14 cellular contexts compared by ENCODE assay signal in genomic region chr20:48841861-48842529, GRCh38. TPM values are rescaled to one million over a fixed set of nuclear protein-coding genes. Genes with fewer than 3 reads are reported as not detected.
DNase-seq lines count a peak whose midpoint lies in the region; ATAC-seq and TF ChIP-seq lines count a peak whose summit lies in the region.
"Had no signal": no experiment of that assay in that cellular context is flagged by ENCODE, and none has a peak within 500 bp of the region (broad histone marks: within the 10 kb centered on the region; RNA-seq: fewer than 3 reads in every experiment).

No MANE protein-coding gene starts in this region.

- H3K4me3 ChIP-seq in ACC112 (ENCODE audit: low read depth, low read length) (peak overlapping the region; percentile 7; the same call in 1 of the 2 replicates), foreskin fibroblast (ENCODE audit: low read depth in 1 of 2, low read length in 2 of 2) (no peak overlapping the region)
- H3K4me3 ChIP-seq: BLaER1 had no signal

- intact Hi-C loops in natural killer cell (cut with micrococcal nuclease), result no loop called here

- ATAC-seq in GM21529 (IDR thresholded peaks at IDR 0.05; ENCODE audit: unreplicated experiment) (no peak), natural killer cell (no peak), left lobe of liver (no peak)

- no peak overlapping the region for H3K27ac Mint-ChIP-seq in natural killer cell

- H3K36me3 ChIP-seq in ACC112 (ENCODE audit: insufficient read depth, low read length), result no peaks in the 10 kb centered on the region
- H3K36me3 ChIP-seq: BLaER1 had no signal

- no peak overlapping the region for H2AFZ ChIP-seq in ACC112 (ENCODE audit: low read length, unreplicated experiment)

- H3K4me1 ChIP-seq in ACC112 (ENCODE audit: control insufficient read depth, insufficient read depth, low read length, unreplicated experiment), result peaks cover 37% of the 10 kb centered on the region

- H3K4me1 Mint-ChIP-seq in natural killer cell, result peaks cover 5 to 13% of the 10 kb centered on the region in 2 donors

- H3K27me3 Mint-ChIP-seq in natural killer cell (ENCODE audit: low read depth in 2 of 2), result peaks cover 0 to 3% of the 10 kb centered on the region in 2 donors

- no peaks in the 10 kb centered on the region for H3K27me3 ChIP-seq in ACC112 (ENCODE audit: insufficient read depth, low read length)
- H3K27me3 ChIP-seq: BLaER1 had no signal

- no peaks in the 10 kb centered on the region for H3K9me3 Mint-ChIP-seq in natural killer cell
- H3K9me3 Mint-ChIP-seq: neural crest cell had no signal

- in situ Hi-C loops in G401 (cut with HindIII; ENCODE audit: low sequenced_read_pairs), result no loop called here

- TF ChIP-seq CTCF in foreskin fibroblast (IDR thresholded peaks at IDR 0.05; ENCODE audit: low read depth, low read length) (no peak), natural killer cell (IDR thresholded peaks at IDR 0.05) (no peak)

- DNase-seq in HPDE6-E6E7 (ENCODE audit: extremely low spot score) (peak; percentile 69), T1000 (lab: John Stamatoyannopoulos, UW) (peak; percentile 57), foreskin fibroblast (peak; percentile 70 to 80), G401 (ENCODE audit: low spot score) (no peak), natural killer cell (no peak), left lobe of liver (ENCODE audit: low spot score) (no peak)
- DNase-seq: activated CD4-positive, alpha-beta T cell treated with anti-CD3 and anti-CD28 coated beads for 4 hours; activated gamma-delta T cell treated with Interleukin-2 at 50 U/mL for 16 hours; SHP77 treated with DMSO at 0.1 percent for 48 hours; stimulated activated CD4-positive, alpha-beta T cell treated with anti-CD3 and anti-CD28 coated beads, Interleukin-4, amount 100 ng/mL, for 4 hours had no signal

- no peaks in the 10 kb centered on the region for H3K36me3 Mint-ChIP-seq in natural killer cell

- H3K27ac ChIP-seq in ACC112 (ENCODE audit: low read depth, low read length), result peak overlapping the region; percentile 20; the same call in 1 of the 2 replicates
- H3K27ac ChIP-seq: BLaER1 had no signal

- H3K79me2 ChIP-seq in ACC112 (ENCODE audit: control insufficient read depth, insufficient read depth, low read length, unreplicated experiment), result no peaks in the 10 kb centered on the region

- no peak overlapping the region for H3K4me3 Mint-ChIP-seq in natural killer cell
- H3K4me3 Mint-ChIP-seq: neural crest cell had no signal

RNA-seq across cellular contexts. Expression of gene PREX1, which starts 14.2 kb away (rescaled TPM):
- total RNA-seq in G401 (2014; rRNA removed; shearing (Covaris generic)), result 6.1 and 8.9 TPM in 2 replicates
- total RNA-seq in natural killer cell (100 to 1,000 TPM; 382 to 392 (median 389) TPM), left lobe of liver (5.8 TPM)

Comparison
In these comparisons a context has a peak if more than half of its experiments do, and no peak if none do; other contexts are left out.
1. DNase-seq: peak in HPDE6-E6E7 (single experiment), T1000 (single experiment) and foreskin fibroblast (2 of 2); none in G401 (single experiment), natural killer cell (single experiment) and left lobe of liver (single experiment).
2. RNA of gene PREX1, which starts 14.2 kb away (total RNA-seq): 382 to 392 TPM in natural killer cell; 6.1 to 8.9 TPM in G401 and 5.8 TPM in left lobe of liver (single experiment); every median in the first group is over 10 times any median in the second.